29 cellular contexts compared by ENCODE assay signal in genomic region chr7:29468196-29468595, GRCh38.
"Had no signal": no experiment of that assay in that cellular context is flagged by ENCODE, and none has a peak within 500 bp of the region (broad histone marks: within the 10 kb centered on the region; RNA-seq: fewer than 3 reads in every experiment).

No MANE protein-coding gene starts in this region.

- FAIRE-seq: astrocyte, endometrium, endothelial cell of umbilical vein had no signal

- H3K9me3 ChIP-seq: esophagus squamous epithelium, gastroesophageal sphincter had no signal

- H3K36me3 ChIP-seq: brain microvascular endothelial cell, esophagus squamous epithelium, gastroesophageal sphincter, WERI-Rb-1 had no signal

- H3K4me1 ChIP-seq: gastroesophageal sphincter had no signal

- H3K27ac ChIP-seq: brain microvascular endothelial cell, epithelial cell of prostate, esophagus squamous epithelium, gastroesophageal sphincter, WERI-Rb-1 had no signal

- DNase-seq: activated B cell treated with CpG ODN at 0.5 μM for 24 hours; activated CD4-positive, alpha-beta T cell treated with anti-CD3 and anti-CD28 coated beads for 48 hours; activated CD4-positive, alpha-beta T cell treated with anti-CD3 and anti-CD28 coated beads, Interleukin-2, amount 50 U/mL, for 1 hour; activated CD4-positive, alpha-beta T cell treated with anti-CD3 and anti-CD28 coated beads, Interleukin-2, amount 50 U/mL, for 48 hours; activated CD8-positive, alpha-beta memory T cell treated with anti-CD3 and anti-CD28 coated beads for 24 hours; activated CD8-positive, alpha-beta T cell treated with anti-CD3 and anti-CD28 coated beads for 36 hours; activated effector memory CD4-positive, alpha-beta T cell treated with Interleukin-2 at 50 U/mL for 16 hours; activated gamma-delta T cell treated with Interleukin-2 at 50 U/mL for 16 hours; activated naive CD4-positive, alpha-beta T cell treated with anti-CD3 and anti-CD28 coated beads, Interleukin-2, amount 50 U/mL, for 16 hours; activated naive CD4-positive, alpha-beta T cell treated with Interleukin-2 at 50 U/mL for 16 hours; activated T-cell treated with anti-CD3 and anti-CD28 coated beads, Interleukin-2, amount 50 U/mL, for 4 hours; amniotic stem cell; anterior cingulate cortex; brain microvascular endothelial cell; cortex of kidney; effector CD8-positive, alpha-beta T cell; esophagus squamous epithelium; foreskin melanocyte; T-helper 1 cell; T-helper 17 cell; T1000; WERI-Rb-1 had no signal

- H3K27me3 ChIP-seq: brain microvascular endothelial cell, esophagus squamous epithelium, gastroesophageal sphincter had no signal

- H3K4me3 ChIP-seq: esophagus squamous epithelium, gastroesophageal sphincter had no signal

- ATAC-seq: activated CD4-positive, CD25-positive, alpha-beta regulatory T cell treated with anti-CD3 and anti-CD28 coated beads, Interleukin-2, amount 50 U/mL, for 24 hours; activated CD8-positive, alpha-beta T cell treated with anti-CD3 and anti-CD28 coated beads for 36 hours; activated T-cell treated with anti-CD3 and anti-CD28 coated beads, Interleukin-2, amount 50 U/mL, for 4 hours; activated T-helper 17 cell treated with anti-CD3 and anti-CD28 coated beads, Interleukin-2, amount 50 U/mL, for 72 hours; gastroesophageal sphincter; T-helper 17 cell had no signal
